Comparison of ENCODE assay signal across 21 cellular contexts in genomic region chr3:18190646-18191045, GRCh38.
"Had no signal": no experiment of that assay in that cellular context is flagged by ENCODE, and none has a peak within 500 bp of the region (broad histone marks: within the 10 kb centered on the region; RNA-seq: fewer than 3 reads in every experiment).

No MANE protein-coding gene starts in this region.

- H3K36me3 ChIP-seq: cardiac muscle cell, esophagus squamous epithelium, tibial artery had no signal

- H3K4me1 ChIP-seq: esophagus squamous epithelium, tibial artery had no signal

- DNase-seq: activated B cell treated with CpG ODN at 0.5 μM for 24 hours; activated CD4-positive, alpha-beta T cell treated with anti-CD3 and anti-CD28 coated beads for 4 hours; activated CD8-positive, alpha-beta T cell treated with anti-CD3 and anti-CD28 coated beads, Interleukin-2, amount 10 ng/mL, durations not matched to agents 7 days and 5 days; activated naive CD4-positive, alpha-beta T cell treated with anti-CD3 and anti-CD28 coated beads for 36 hours; activated T-cell treated with anti-CD3 and anti-CD28 coated beads, Interleukin-2, amount 50 U/mL, for 24 hours; anterior cingulate cortex; effector memory CD8-positive, alpha-beta T cell; esophagus squamous epithelium; foreskin keratinocyte; glutamatergic neuron; hippocampal formation; midbrain; nephron progenitor cell; occipital lobe; posterior cingulate gyrus; stimulated activated CD4-positive, alpha-beta T cell treated with anti-CD3 and anti-CD28 coated beads, Interleukin-2, amount 100 ng/mL, for 24 hours; stimulated activated naive CD4-positive, alpha-beta T cell treated with Interleukin-2 at 50 U/mL for 16 hours; substantia nigra; tibial artery had no signal

- H3K27me3 ChIP-seq: cardiac muscle cell, esophagus squamous epithelium, foreskin keratinocyte, tibial artery had no signal

- H3K27ac ChIP-seq: cardiac muscle cell, esophagus squamous epithelium, foreskin keratinocyte, tibial artery had no signal

- H3K9me3 ChIP-seq: esophagus squamous epithelium, tibial artery had no signal

- H3K4me3 ChIP-seq: cardiac muscle cell, esophagus squamous epithelium, lung, tibial artery had no signal

- ATAC-seq: activated CD8-positive, alpha-beta T cell treated with anti-CD3 and anti-CD28 coated beads, Interleukin-2, amount 10 ng/mL, durations not matched to agents 7 days and 5 days; effector memory CD8-positive, alpha-beta T cell; foreskin keratinocyte had no signal
